ENCODE assay signal across 16 cellular contexts in the genomic region with DNA sequence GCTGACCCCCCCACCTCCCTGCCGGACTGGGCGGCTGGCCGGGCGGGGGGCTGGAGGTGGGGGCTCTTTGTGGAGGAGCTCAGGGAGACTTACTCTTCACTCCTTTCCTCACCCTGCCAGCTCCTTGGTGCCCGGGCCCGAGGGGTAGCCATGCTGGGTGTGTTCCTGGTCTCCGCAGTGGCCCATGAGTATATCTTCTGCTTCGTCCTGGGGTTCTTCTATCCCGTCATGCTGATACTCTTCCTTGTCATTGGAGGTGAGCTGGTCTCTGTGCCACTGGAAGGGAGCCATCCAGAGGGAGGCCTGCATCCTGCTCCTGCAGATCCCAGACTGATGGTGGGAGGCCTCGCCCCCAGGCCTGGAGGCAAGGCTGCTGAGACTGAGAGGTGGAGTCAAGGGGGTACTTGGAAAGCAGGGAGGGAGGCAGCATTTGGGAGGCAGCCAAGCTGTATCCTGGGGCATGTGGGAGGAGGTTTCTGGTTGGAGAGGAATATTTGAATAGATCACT. TPM values are rescaled to one million over a fixed set of nuclear protein-coding genes. Genes with fewer than 3 reads are reported as not detected.
DNase-seq lines count a peak whose midpoint lies in the region; ATAC-seq, FAIRE-seq and TF ChIP-seq lines count a peak whose summit lies in the region.
"Had no signal": no experiment of that assay in that cellular context is flagged by ENCODE, and none has a peak within 500 bp of the region (broad histone marks: within the 10 kb centered on the region; RNA-seq: fewer than 3 reads in every experiment).

No MANE protein-coding gene starts in this region.

- 84 to 88% methylated on average over 10 of the region's 10 CpGs for WGBS in GM23248 (ENCODE audit: low coverage in 1 of 2, low lambda C conversion rate in 2 of 2, missing lambda C conversion rate in 2 of 2), 2 experiments
- 80% methylated on average over 1 of the region's 10 CpGs; no CpG with 5 or more reads in 1 of the 2 donors for WGBS in gastroesophageal sphincter (ENCODE audit: low coverage in 1 of 2), 2 donors

- no peak overlapping the region for H3K4me2 ChIP-seq in GM23248 (ENCODE audit: unreplicated experiment)
- H3K4me2 ChIP-seq: smooth muscle cell had no signal

- peaks cover 13% of the 10 kb centered on the region for H3K4me1 ChIP-seq in GM23248 (ENCODE audit: insufficient read depth)
- no peaks in the 10 kb centered on the region for H3K4me1 ChIP-seq in gastroesophageal sphincter
- H3K4me1 ChIP-seq: SJCRH30 had no signal

- H3K79me2 ChIP-seq in GM23248 (ENCODE audit: insufficient read depth), result no peaks in the 10 kb centered on the region

- no peak overlapping the region for H3K27ac ChIP-seq in GM23248
- no peak overlapping the region for H3K27ac ChIP-seq in gastroesophageal sphincter
- H3K27ac ChIP-seq: SJCRH30 had no signal

- no peaks in the 10 kb centered on the region for H3F3A ChIP-seq in GM23248 (ENCODE audit: insufficient read depth)

- in situ Hi-C loops in GM23248 (cut with MboI), result no loop called here

- no peak overlapping the region for H3K4me3 ChIP-seq in GM23248
- no peak overlapping the region for H3K4me3 ChIP-seq in gastroesophageal sphincter
- H3K4me3 ChIP-seq: K562, lung, SJCRH30, smooth muscle cell had no signal

- ATAC-seq in GM18868 (IDR thresholded peaks at IDR 0.05; ENCODE audit: unreplicated experiment), result no peak
- ATAC-seq in GM19328 (IDR thresholded peaks at IDR 0.05; ENCODE audit: unreplicated experiment), result no peak
- no peak for ATAC-seq in GM21526 (IDR thresholded peaks at IDR 0.05; ENCODE audit: low FRiP score, unreplicated experiment)
- ATAC-seq in gastroesophageal sphincter, result no peak
- ATAC-seq: esophagus mucosa, K562 had no signal

- TF ChIP-seq EP300 in gastroesophageal sphincter (IDR thresholded peaks at IDR 0.05), result no peak

- H3K9me2 ChIP-seq in GM23248 (ENCODE audit: insufficient read depth), result no peaks in the 10 kb centered on the region

- H3K36me3 ChIP-seq in GM23248 (ENCODE audit: low read depth) (no peaks in the 10 kb centered on the region), gastroesophageal sphincter (no peaks in the 10 kb centered on the region)
- H3K36me3 ChIP-seq: SJCRH30 had no signal

- peak overlapping the region; percentile 34; the same call in 1 of the 2 replicates for H2AFZ ChIP-seq in GM23248

- H3K27me3 ChIP-seq in GM23248 (replicated peaks; ENCODE audit: insufficient read depth) (no peaks in the 10 kb centered on the region), gastroesophageal sphincter (no peaks in the 10 kb centered on the region)
- H3K27me3 ChIP-seq: SJCRH30 had no signal

- TF ChIP-seq CTCF in gastroesophageal sphincter (IDR thresholded peaks at IDR 0.05), result no peak

- DNase-seq in COLO829 (ENCODE audit: low spot score), result peak; percentile 56
- peak; percentile 37 for DNase-seq in GM23248
- peak; percentile 46 for DNase-seq in RCC 7860 (ENCODE audit: low spot score)
- peak; percentile 12 for DNase-seq in kidney glomerular epithelial cell (lab: John Stamatoyannopoulos, UW)
- DNase-seq: C1 segment of cervical spinal cord, NCI-H1417, NCI-H774, SJCRH30 had no signal

- H3K9me3 ChIP-seq in GM23248 (ENCODE audit: low read depth), result no peaks in the 10 kb centered on the region
- no peaks in the 10 kb centered on the region for H3K9me3 ChIP-seq in gastroesophageal sphincter
- H3K9me3 ChIP-seq: SJCRH30 had no signal

- FAIRE-seq in RCC 7860 (lab: Jason Lieb, UNC), result no peak
- FAIRE-seq: K562 had no signal

- no peaks in the 10 kb centered on the region for H4K20me1 ChIP-seq in GM23248 (ENCODE audit: insufficient read depth)

- no peak for TF ChIP-seq POLR2A in gastroesophageal sphincter (IDR thresholded peaks at IDR 0.05)

- H3K9ac ChIP-seq in GM23248, result no peak overlapping the region

RNA-seq across cellular contexts. Expression of gene SOAT2, which starts 19.7 kb away (rescaled TPM):
- not detected in 2 replicates for total RNA-seq in GM23248 (2014; rRNA removed; shearing (Covaris generic))
- polyA plus RNA-seq in GM23248 (2016; fragmentation: Nextera tagmentation; extraction: Ambion mirVana), result 0.33 and 0.43 TPM in 2 replicates
- under 1 TPM in 1 of 4 donors, not detected in 3; 0.31 TPM for total RNA-seq in gastroesophageal sphincter
- total RNA-seq: esophagus mucosa, K562, SJCRH30, smooth muscle cell had no signal
- polyA plus RNA-seq: smooth muscle cell had no signal

RNA-seq across cellular contexts. Expression of gene IGFBP6, which starts 25.5 kb away (rescaled TPM):
- 1,132 and 1,614 TPM in 2 replicates for total RNA-seq in GM23248 (2014; rRNA removed; shearing (Covaris generic))
- 1,827 and 1,899 TPM in 2 replicates for polyA plus RNA-seq in GM23248 (2016; fragmentation: Nextera tagmentation; extraction: Ambion mirVana)
- 1,000 to 10,000 TPM in 2 of 4 donors, 100 to 1,000 TPM in 2; 632 to 1,838 (median 914) TPM for total RNA-seq in gastroesophageal sphincter

RNA-seq across cellular contexts. Expression of gene SPRYD3, which starts 43.8 kb away (rescaled TPM):
- total RNA-seq in GM23248 (2014; rRNA removed; shearing (Covaris generic)), result 42.5 and 48.7 TPM in 2 replicates
- 54.7 and 55.5 TPM in 2 replicates for polyA plus RNA-seq in GM23248 (2016; fragmentation: Nextera tagmentation; extraction: Ambion mirVana)
- total RNA-seq in gastroesophageal sphincter, result 100 to 1,000 TPM in 2 of 4 donors, 10 to 100 TPM in 2; 79.1 to 137 (median 110) TPM

RNA-seq across cellular contexts. Expression of gene ZNF740, which starts 57.5 kb away (rescaled TPM):
- 5.1 and 6.5 TPM in 2 replicates for total RNA-seq in GM23248 (2014; rRNA removed; shearing (Covaris generic))
- polyA plus RNA-seq in GM23248 (2016; fragmentation: Nextera tagmentation; extraction: Ambion mirVana), result 2.8 and 3.9 TPM in 2 replicates
- total RNA-seq in gastroesophageal sphincter, result 10 to 100 TPM; 14.9 to 27.7 (median 17.4) TPM

RNA-seq across cellular contexts. Expression of gene CSAD, which starts 57.7 kb away (rescaled TPM):
- 13.4 and 14.2 TPM in 2 replicates for total RNA-seq in GM23248 (2014; rRNA removed; shearing (Covaris generic))
- polyA plus RNA-seq in GM23248 (2016; fragmentation: Nextera tagmentation; extraction: Ambion mirVana), result 6.1 and 8.6 TPM in 2 replicates
- total RNA-seq in gastroesophageal sphincter, result 10 to 100 TPM; 11.3 to 47.5 (median 24.1) TPM
